ENCODE assay signal across 23 cellular contexts in genomic region chr12:47848853-47849252, GRCh38.
"Had no signal": no experiment of that assay in that cellular context is flagged by ENCODE, and none has a peak within 500 bp of the region (broad histone marks: within the 10 kb centered on the region; RNA-seq: fewer than 3 reads in every experiment).

No MANE protein-coding gene starts in this region.

- H3K4me3 Mint-ChIP-seq: mesothelial cell of epicardium; naive thymus-derived CD8-positive, alpha-beta T cell; neural progenitor cell; stimulated activated naive CD8-positive, alpha-beta T cell treated with anti-CD3 and anti-CD28 coated beads, Interleukin-15, amount 100 ng/mL, for 72 hours; T-helper 17 cell had no signal

- H3K9me3 Mint-ChIP-seq: activated naive CD4-positive, alpha-beta T cell treated with anti-CD3 and anti-CD28 coated beads, Interleukin-2, amount 50 U/mL, for 72 hours; mesothelial cell of epicardium; naive thymus-derived CD8-positive, alpha-beta T cell; neural progenitor cell; stimulated activated naive CD8-positive, alpha-beta T cell treated with anti-CD3 and anti-CD28 coated beads, Interleukin-15, amount 100 ng/mL, for 72 hours had no signal

- H3K4me1 Mint-ChIP-seq: naive thymus-derived CD8-positive, alpha-beta T cell had no signal

- H3K4me3 ChIP-seq: left lung, lung, neural progenitor cell, right lobe of liver, skin epidermis, tibial artery had no signal

- H3K9me3 ChIP-seq: left lung, right lobe of liver, tibial artery had no signal

- H3K27ac ChIP-seq: brain microvascular endothelial cell, left lung, neural progenitor cell, right lobe of liver, skin epidermis, tibial artery had no signal

- H3K36me3 Mint-ChIP-seq: mesothelial cell of epicardium; naive thymus-derived CD8-positive, alpha-beta T cell; neural progenitor cell had no signal

- H3K27me3 ChIP-seq: brain microvascular endothelial cell, left lung, neural progenitor cell, right lobe of liver had no signal

- DNase-seq: activated CD4-positive, alpha-beta T cell treated with anti-CD3 and anti-CD28 coated beads for 48 hours; activated CD4-positive, CD25-positive, alpha-beta regulatory T cell; activated gamma-delta T cell treated with Interleukin-2 at 50 U/mL for 16 hours; activated T-cell treated with anti-CD3 and anti-CD28 coated beads, Interleukin-2, amount 50 U/mL, for 1 hour; aorta; brain microvascular endothelial cell; central memory CD4-positive, alpha-beta T cell; effector memory CD4-positive, alpha-beta T cell; foreskin fibroblast; kidney glomerular epithelial cell; left lung; naive thymus-derived CD8-positive, alpha-beta T cell; stimulated activated CD4-positive, alpha-beta T cell treated with anti-CD3 and anti-CD28 coated beads, Interleukin-1b, Interleukin-23, amount 100 ng/mL, for 48 hours; stimulated activated naive CD8-positive, alpha-beta T cell treated with anti-CD3 and anti-CD28 coated beads, Interleukin-15, amount 100 ng/mL, for 72 hours; SW 1271; T-helper 17 cell had no signal

- H3K36me3 ChIP-seq: neural progenitor cell, right lobe of liver had no signal

- ATAC-seq: activated naive CD4-positive, alpha-beta T cell treated with anti-CD3 and anti-CD28 coated beads, Interleukin-2, amount 50 U/mL, for 72 hours; left lung; naive thymus-derived CD8-positive, alpha-beta T cell; stimulated activated naive CD8-positive, alpha-beta T cell treated with anti-CD3 and anti-CD28 coated beads, Interleukin-15, amount 100 ng/mL, for 72 hours; T-helper 17 cell had no signal

- H3K27ac Mint-ChIP-seq: mesothelial cell of epicardium; naive thymus-derived CD8-positive, alpha-beta T cell; neural progenitor cell; T-helper 17 cell had no signal

- H3K27me3 Mint-ChIP-seq: stimulated activated naive CD8-positive, alpha-beta T cell treated with anti-CD3 and anti-CD28 coated beads, Interleukin-15, amount 100 ng/mL, for 72 hours; T-helper 17 cell had no signal
